ENCODE assay signal across 24 cellular contexts in the genomic region with DNA sequence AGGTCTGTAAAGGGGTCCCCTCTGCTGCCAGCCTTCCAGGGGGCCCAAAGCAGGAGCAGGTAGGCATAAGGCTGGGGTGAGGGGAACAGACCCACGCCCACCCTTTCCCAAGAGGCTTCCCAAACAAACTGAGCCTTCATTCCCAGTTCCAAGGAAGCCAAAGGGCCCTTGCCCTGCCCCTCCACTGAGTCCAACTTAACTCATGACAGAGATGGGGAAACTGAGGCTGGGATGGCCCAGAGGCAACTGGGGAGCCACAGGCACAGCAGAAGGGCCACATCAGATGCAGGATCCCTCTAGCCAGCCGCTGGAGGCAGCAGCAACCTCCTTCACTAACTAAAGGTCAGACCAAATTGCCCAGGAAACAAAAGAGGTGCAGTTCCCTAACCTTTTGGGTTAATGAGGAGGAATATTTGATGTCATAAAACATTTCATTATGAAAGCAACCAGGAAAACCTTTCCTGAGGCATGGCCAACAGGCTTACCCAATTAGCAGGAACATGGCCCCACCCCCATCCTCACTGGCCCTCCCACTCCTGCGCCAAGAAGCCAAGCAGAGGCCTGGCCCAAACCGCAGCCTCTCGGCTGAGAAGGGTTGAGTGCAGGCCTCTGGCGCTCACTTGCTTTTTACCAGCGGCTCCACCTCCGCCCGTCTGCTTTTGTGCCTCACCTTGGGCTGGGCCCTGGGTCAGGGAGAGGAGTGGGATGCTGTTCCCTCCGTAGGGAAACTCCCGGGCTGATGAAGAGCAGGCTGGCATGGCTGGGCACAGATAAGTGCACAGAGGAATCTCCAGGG.
DNase-seq lines count a peak whose midpoint lies in the region; ATAC-seq, FAIRE-seq and TF ChIP-seq lines count a peak whose summit lies in the region.
"Had no signal": no experiment of that assay in that cellular context is flagged by ENCODE, and none has a peak within 500 bp of the region (broad histone marks: within the 10 kb centered on the region; RNA-seq: fewer than 3 reads in every experiment).

No MANE protein-coding gene starts in this region.

- H3K4me3 ChIP-seq in right atrium auricular region (no peak overlapping the region), heart left ventricle (no peak overlapping the region), K562 (no peak overlapping the region), vagina (no peak overlapping the region)
- H3K4me3 ChIP-seq: pancreas, transverse colon had no signal

- TF ChIP-seq EP300 in K562 (IDR thresholded peaks at IDR 0.05; ENCODE audit: low read length): no peak

- H3K9me1 ChIP-seq in K562 (ENCODE audit: control insufficient read depth, insufficient read depth, low read length): no peaks in the 10 kb centered on the region

- H3K36me3 ChIP-seq in right atrium auricular region (no peaks in the 10 kb centered on the region), heart left ventricle (no peaks in the 10 kb centered on the region), K562 (ENCODE audit: control insufficient read depth, insufficient read depth, low read length) (no peaks in the 10 kb centered on the region), vagina (no peaks in the 10 kb centered on the region)
- H3K36me3 ChIP-seq: pancreas, transverse colon had no signal

- no TSS peak for BruUV-seq in K562 (replicated peaks; lab: Mats Ljungman, UMichigan)

- H3K27me3 ChIP-seq in right atrium auricular region: no peaks in the 10 kb centered on the region
- peaks cover 0 to 14% (median 0%) of the 10 kb centered on the region in 9 donors for H3K27me3 ChIP-seq in heart left ventricle
- peaks cover 3 to 34% of the 10 kb centered on the region in 2 experiments; a peak in 3 of 5 replicates for H3K27me3 ChIP-seq in K562 (ENCODE audit: control insufficient read depth in 2 of 2, insufficient read depth in 2 of 2, low read length in 2 of 2)
- H3K27me3 ChIP-seq in vagina: no peaks in the 10 kb centered on the region
- H3K27me3 ChIP-seq: pancreas, transverse colon had no signal

- in situ Hi-C loops in K562 (cut with MboI): no loop called here

- H4K20me1 ChIP-seq in K562 (replicated peaks; ENCODE audit: control insufficient read depth, insufficient read depth, low read length): no peaks in the 10 kb centered on the region

- H3K4me1 ChIP-seq in right atrium auricular region (no peaks in the 10 kb centered on the region), heart left ventricle (no peaks in the 10 kb centered on the region), K562 (replicated peaks in 1 of 2; ENCODE audit: control insufficient read depth in 2 of 2, insufficient read depth in 2 of 2, low read length in 2 of 2) (peaks cover 0 to 4% of the 10 kb centered on the region in 2 experiments; a peak in 3 of 5 replicates), vagina (no peaks in the 10 kb centered on the region)
- H3K4me1 ChIP-seq: pancreas, transverse colon had no signal

- DNase-seq in right atrium auricular region (ENCODE audit: low spot score) (peak; percentile 30), heart left ventricle (no peak), K562 (ENCODE audit: extremely low read depth in 1 of 4, low spot score in 3 of 4) (peak; percentile 14 to 19 (median 18)), mesenteric fat pad (ENCODE audit: low spot score) (peak; percentile 81), vagina (ENCODE audit: extremely low spot score in 2 of 2) (peak; percentile 77 to 79), kidney tubule cell (ENCODE audit: low spot score) (no peak)
- DNase-seq in activated naive CD4-positive, alpha-beta T cell (lab: John Stamatoyannopoulos, UW): no peak
- DNase-seq: ACHN; activated CD4-positive, alpha-beta T cell treated with anti-CD3 and anti-CD28 coated beads for 1 hour; activated naive CD4-positive, alpha-beta T cell treated with Interleukin-2 at 50 U/mL for 16 hours; cortex of kidney; midbrain; NCI-H1105; NCI-H226; small intestine; transverse colon had no signal

- TF ChIP-seq CTCF in right atrium auricular region (IDR thresholded peaks at IDR 0.05) (no peak), heart left ventricle (IDR thresholded peaks at IDR 0.05) (no peak), K562 (IDR thresholded peaks at IDR 0.05 in 2 of 3, conservative IDR thresholded peaks at IDR 0.05 in 1 of 3; ENCODE audit: insufficient read depth in 2 of 3, low read depth in 1 of 3, low read length in 3 of 3) (no peak), vagina (IDR thresholded peaks at IDR 0.05) (no peak)

- H3K27ac ChIP-seq in right atrium auricular region: no peak overlapping the region
- no peak overlapping the region for H3K27ac ChIP-seq in heart left ventricle
- no peak overlapping the region for H3K27ac ChIP-seq in K562 (ENCODE audit: extremely low read depth, low read depth, low read length)
- no peak overlapping the region for H3K27ac ChIP-seq in vagina
- H3K27ac ChIP-seq: epithelial cell of prostate, KMS-11, pancreas, transverse colon had no signal

- no peak for FAIRE-seq in K562 (lab: Jason Lieb, UNC)
- FAIRE-seq: keratinocyte, pancreas, small intestine had no signal

- TF ChIP-seq RAD21 in K562 (CRISPR knock-in tag; conservative IDR thresholded peaks at IDR 0.05 in 1 of 2, IDR thresholded peaks at IDR 0.05 in 1 of 2): no peak

- no peak overlapping the region for H3K4me2 ChIP-seq in K562 (ENCODE audit: insufficient read depth, low read length)
- H3K4me2 ChIP-seq: KMS-11 had no signal

- no peak for TF ChIP-seq POLR2A in heart left ventricle (IDR thresholded peaks at IDR 0.05)
- TF ChIP-seq POLR2A in K562 (conservative IDR thresholded peaks at IDR 0.05): no peak
- no peak for TF ChIP-seq POLR2A in vagina (IDR thresholded peaks at IDR 0.05)

- no peak overlapping the region for H3K9ac ChIP-seq in K562 (ENCODE audit: insufficient read depth in 1 of 2, low read depth in 2 of 2, low read length in 2 of 2)
- H3K9ac ChIP-seq: KMS-11 had no signal

- POLR2A ChIA-PET in K562 (lab: Yijun Ruan, JAX): no interaction called here

- ATAC-seq in heart left ventricle: no peak
- ATAC-seq in K562: peak; percentile 81
- no peak for ATAC-seq in GM19463 (IDR thresholded peaks at IDR 0.05; ENCODE audit: unreplicated experiment)
- ATAC-seq: CD8-positive, alpha-beta T cell; pancreas; Right ventricle myocardium inferior; stimulated activated memory B cell treated with anti-CD40 and anti-IgM and Interleukin-4, amounts not matched to agents 10 μg/mL and 1 μg/mL and 100 μg/mL, for 72 hours had no signal

- intact Hi-C loops in heart left ventricle (cut with DNase I): no loop called here
- intact Hi-C loops in K562 (cut with micrococcal nuclease): no loop called here
- intact Hi-C loops in vagina (cut with DNase I): no loop called here

- H3K9me3 ChIP-seq in right atrium auricular region (no peaks in the 10 kb centered on the region), heart left ventricle (no peaks in the 10 kb centered on the region), K562 (replicated peaks; ENCODE audit: control insufficient read depth, insufficient read depth, low read depth, low read length) (no peaks in the 10 kb centered on the region), vagina (no peaks in the 10 kb centered on the region)
- H3K9me3 ChIP-seq: pancreas, transverse colon had no signal

- H3K79me2 ChIP-seq in K562 (ENCODE audit: control insufficient read depth, insufficient read depth, low read length): no peaks in the 10 kb centered on the region

- CTCF ChIA-PET in K562 (lab: Yijun Ruan, JAX; ENCODE audit: low intra/inter-chr PET ratio): no interaction called here

- WGBS in heart left ventricle, 4 donors: 51 to 68% (median 60%) methylated on average over 11 of the region's 11 CpGs
- 5% methylated on average over 10 of the region's 11 CpGs for WGBS in K562 (ENCODE audit: insufficient coverage, low coverage, missing lambda C conversion rate)

- H2AFZ ChIP-seq in K562 (ENCODE audit: low read depth, low read length): no peak overlapping the region

TF ChIP-seq in K562, 482 proteins besides CTCF, POLR2A, EP300 and RAD21:
- TF ChIP-seq CTBP1 (IDR thresholded peaks at IDR 0.05; ENCODE audit: borderline replicate concordance) (no peak), SETDB1 (IDR thresholded peaks at IDR 0.05; ENCODE audit: low read length) (no peak), PPARD (CRISPR knock-in tag; IDR thresholded peaks at IDR 0.05) (no peak), TEAD2 (tag; IDR thresholded peaks at IDR 0.05) (no peak), SRSF9 (IDR thresholded peaks at IDR 0.05; ENCODE audit: borderline replicate concordance, low read depth, low read length) (no peak), SNRNP70 (optimal IDR thresholded peaks at IDR 0.05; ENCODE audit: low read depth, low read length) (no peak), BACH1 (tag; IDR thresholded peaks at IDR 0.05) (no peak)

Comparison
In these comparisons a context has a peak if more than half of its experiments do, and no peak if none do; other contexts are left out.
1. DNase-seq: peak in right atrium auricular region (single experiment), K562 (4 of 4), mesenteric fat pad (single experiment) and vagina (2 of 2); none in heart left ventricle (0 of 5), activated naive CD4-positive, alpha-beta T cell (0 of 4) and kidney tubule cell (single experiment).